7 cellular contexts compared by ENCODE assay signal in genomic region chr3:63514678-63515077, GRCh38.
"Had no signal": no experiment of that assay in that cellular context is flagged by ENCODE, and none has a peak within 500 bp of the region (broad histone marks: within the 10 kb centered on the region; RNA-seq: fewer than 3 reads in every experiment).

No MANE protein-coding gene starts in this region.

- H2AFZ ChIP-seq: GM23338 had no signal

- FAIRE-seq: H54, HTR-8/SVneo, K562 had no signal

- H3K4me3 ChIP-seq: GM23338, K562 had no signal

- DNase-seq: H9, HCEC 1CT, IMR-90 had no signal

- H3K4me2 ChIP-seq: GM23338 had no signal

- ATAC-seq: GM23338, K562 had no signal
